ENCODE assay signal across 8 cellular contexts in genomic region chr18:28189400-28190239, GRCh38. TPM values are rescaled to one million over a fixed set of nuclear protein-coding genes. Genes with fewer than 3 reads are reported as not detected.
DNase-seq lines count a peak whose midpoint lies in the region; ATAC-seq and TF ChIP-seq lines count a peak whose summit lies in the region.

No MANE protein-coding gene starts in this region.

- peak; percentile 86 for ATAC-seq in GM18861 (IDR thresholded peaks at IDR 0.05; ENCODE audit: unreplicated experiment)

- CTCF ChIA-PET in CD8-positive, alpha-beta memory T cell (lab: Charles Lee) = no interaction called here

- 51 to 67% (median 64%) methylated on average over 5 of the region's 5 CpGs for WGBS in adrenal gland, 4 donors

- no peaks in the 10 kb centered on the region for H3K36me3 ChIP-seq in adrenal gland (replicated peaks in 1 of 2)
- no peaks in the 10 kb centered on the region for H3K36me3 ChIP-seq in CD8-positive, alpha-beta memory T cell (ENCODE audit: insufficient read depth, low read length)
- no peaks in the 10 kb centered on the region for H3K36me3 ChIP-seq in MG63

- H3K4me3 ChIP-seq in Jurkat, Clone E6-1 (ENCODE audit: low read length) = no peak overlapping the region
- H3K4me3 ChIP-seq in adrenal gland (no peak overlapping the region), MG63 (no peak overlapping the region)
- no peak overlapping the region for H3K4me3 ChIP-seq in CD8-positive, alpha-beta memory T cell (ENCODE audit: low read length)

- peak; percentile 54 for DNase-seq in CMK (ENCODE audit: low read depth)
- DNase-seq in Jurkat, Clone E6-1 (ENCODE audit: low read depth, low spot score) = peak; percentile 68
- DNase-seq in adrenal gland = peak; percentile 33 to 83 (median 62)
- DNase-seq in kidney tubule cell (ENCODE audit: low spot score) = peak; percentile 72
- DNase-seq in CD8-positive, alpha-beta memory T cell = no peak
- DNase-seq in NCI-H128 (lab: John Stamatoyannopoulos, UW; ENCODE audit: unreplicated experiment) = no peak
- no peak for DNase-seq in MG63

- no peak overlapping the region for H3K27ac Mint-ChIP-seq in CD8-positive, alpha-beta memory T cell

- H3K4me1 Mint-ChIP-seq in CD8-positive, alpha-beta memory T cell = no peaks in the 10 kb centered on the region

- no peaks in the 10 kb centered on the region for H3K27me3 Mint-ChIP-seq in CD8-positive, alpha-beta memory T cell

- no peaks in the 10 kb centered on the region for H3K4me1 ChIP-seq in adrenal gland (replicated peaks in 1 of 2)
- no peaks in the 10 kb centered on the region for H3K4me1 ChIP-seq in CD8-positive, alpha-beta memory T cell (ENCODE audit: insufficient read depth, low read length)

- POLR2A ChIA-PET in CD8-positive, alpha-beta memory T cell (lab: Charles Lee) = no interaction called here

- H3K27me3 ChIP-seq in adrenal gland (no peaks in the 10 kb centered on the region), MG63 (no peaks in the 10 kb centered on the region)
- no peaks in the 10 kb centered on the region for H3K27me3 ChIP-seq in CD8-positive, alpha-beta memory T cell (ENCODE audit: insufficient read depth, low read length, poor library complexity, severe bottlenecking)

- intact Hi-C loops in adrenal gland (cut with DNase I) = no loop called here

- no peak overlapping the region for H3K27ac ChIP-seq in adrenal gland
- no peak overlapping the region for H3K27ac ChIP-seq in CD8-positive, alpha-beta memory T cell (ENCODE audit: low read depth, low read length)

- H3K9me3 Mint-ChIP-seq in CD8-positive, alpha-beta memory T cell = peaks cover 2 to 8% (median 3%) of the 10 kb centered on the region in 5 donors

- TF ChIP-seq CTCF in adrenal gland (IDR thresholded peaks at IDR 0.05) = peak; percentile 67 to 78 (median 70)

- TF ChIP-seq POLR2A in adrenal gland (IDR thresholded peaks at IDR 0.05) = no peak

- H3K4me3 Mint-ChIP-seq in CD8-positive, alpha-beta memory T cell = no peak overlapping the region

- no peaks in the 10 kb centered on the region for H3K36me3 Mint-ChIP-seq in CD8-positive, alpha-beta memory T cell

- H3K9me3 ChIP-seq in adrenal gland (replicated peaks in 1 of 3) (no peaks in the 10 kb centered on the region), MG63 (peaks cover 3% of the 10 kb centered on the region; the same call in 1 of the 2 replicates)
- H3K9me3 ChIP-seq in CD8-positive, alpha-beta memory T cell (ENCODE audit: low read length) = no peaks in the 10 kb centered on the region

RNA-seq across cellular contexts. Expression of gene CDH2, which starts 12.7 kb away (rescaled TPM):
- 12.9 TPM for polyA plus RNA-seq in Jurkat, Clone E6-1 (2012; ENCODE audit: insufficient read depth, insufficient read length)
- total RNA-seq in adrenal gland = 100 to 1,000 TPM; 106 to 305 (median 143) TPM
- polyA plus RNA-seq in adrenal gland = 100 to 1,000 TPM in 1 of 3 donors, 10 to 100 TPM in 2; 13.9 to 166 (median 15.4) TPM
- total RNA-seq in CD8-positive, alpha-beta memory T cell = not detected
- 0.23 TPM for polyA plus RNA-seq in CD8-positive, alpha-beta memory T cell
- total RNA-seq in MG63 (2014; rRNA removed; shearing (Covaris generic); ENCODE audit: low replicate concordance) = 19.8 and 34.1 TPM in 2 replicates

Comparison
In these comparisons a context has a peak if more than half of its experiments do, and no peak if none do; other contexts are left out.
1. DNase-seq: peak in CMK (single experiment), Jurkat, Clone E6-1 (single experiment), adrenal gland (7 of 7) and kidney tubule cell (single experiment); none in CD8-positive, alpha-beta memory T cell (0 of 5), NCI-H128 (single experiment) and MG63 (single experiment).
2. RNA of gene CDH2, which starts 12.7 kb away (total RNA-seq): 106 to 305 TPM in adrenal gland and 19.8 to 34.1 TPM in MG63; not detected in CD8-positive, alpha-beta memory T cell; every median in the first group is over 10 times any median in the second.